8 cellular contexts compared by ENCODE assay signal in the genomic region with DNA sequence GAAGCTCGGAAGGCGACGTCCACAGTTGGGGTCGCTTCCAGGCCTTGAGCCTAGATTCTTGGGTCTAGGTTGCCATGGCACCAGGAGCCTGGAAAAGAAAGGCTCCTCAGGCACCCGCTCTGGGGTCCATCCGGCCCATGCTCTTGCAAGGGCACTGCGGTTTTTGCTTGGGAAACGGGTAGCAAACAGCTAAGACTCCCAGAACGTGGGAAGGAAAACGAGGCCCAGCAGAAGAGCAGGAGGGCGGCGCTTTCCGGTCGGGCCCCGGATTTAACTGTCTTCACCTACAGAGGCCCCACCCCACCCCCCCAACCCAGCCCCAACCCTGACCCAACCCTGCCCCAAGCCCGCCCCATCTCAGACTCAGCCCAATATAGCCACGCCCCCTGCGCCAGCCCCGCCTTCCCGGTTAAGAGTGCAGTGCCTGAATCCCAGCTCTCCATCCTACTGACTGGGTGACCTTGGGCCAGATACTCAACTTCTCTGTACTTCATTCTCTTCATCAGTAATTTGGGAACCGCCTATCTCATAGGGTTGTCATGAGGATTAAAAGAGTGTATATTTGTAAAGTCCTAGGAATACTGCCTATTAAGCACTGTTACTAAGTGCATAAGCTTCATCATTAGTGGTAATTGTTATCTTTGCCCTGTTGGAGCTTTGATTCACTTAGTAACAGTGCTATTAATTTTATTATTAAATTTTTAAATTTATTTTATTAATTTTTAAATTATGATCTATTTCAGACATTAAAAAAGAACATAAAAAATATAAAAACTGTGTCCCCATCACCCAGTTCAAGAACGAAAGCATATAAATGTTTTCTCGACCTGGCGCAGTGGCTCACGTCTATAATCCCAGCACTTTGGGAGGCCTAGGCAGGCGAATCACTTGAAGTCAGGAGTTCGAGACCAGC. TPM values are rescaled to one million over a fixed set of nuclear protein-coding genes. Genes with fewer than 3 reads are reported as not detected.
DNase-seq lines count a peak whose midpoint lies in the region; ATAC-seq and TF ChIP-seq lines count a peak whose summit lies in the region.

No MANE protein-coding gene starts in this region.

- no peak overlapping the region for H3K23ac ChIP-seq in trophoblast cell (ENCODE audit: low read length)

- DNase-seq in G401 (ENCODE audit: low spot score) (peak; percentile 7), NT2/D1 (ENCODE audit: low read depth, low spot score) (peak; percentile 80), cerebellar cortex (ENCODE audit: low spot score) (peak; percentile 43), trophoblast cell (peak in 1 of 2 donors; percentile 29), NCI-H510A (lab: John Stamatoyannopoulos, UW) (no peak), coronary artery (ENCODE audit: low spot score) (no peak)

- no peak overlapping the region for H3K4me3 ChIP-seq in NT2/D1 (ENCODE audit: insufficient read length, low read depth)
- H3K4me3 ChIP-seq in trophoblast cell (ENCODE audit: low read depth, low read length): no peak overlapping the region
- H3K4me3 ChIP-seq in coronary artery: no peak overlapping the region

- WGBS in trophoblast cell (ENCODE audit: extremely low coverage, insufficient coverage, insufficient read length): no CpG with 5 or more reads among the region's 27 CpGs

- H3K36me3 ChIP-seq in NT2/D1 (ENCODE audit: insufficient read depth, insufficient read length, low read length): no peaks in the 10 kb centered on the region
- no peaks in the 10 kb centered on the region for H3K36me3 ChIP-seq in trophoblast cell (ENCODE audit: control insufficient read depth in 1 of 2, insufficient read depth in 2 of 2, low read length in 2 of 2)

- no peak overlapping the region for H4K91ac ChIP-seq in trophoblast cell (ENCODE audit: low read depth, low read length)

- H2BK5ac ChIP-seq in trophoblast cell (ENCODE audit: low read depth, low read length, poor library complexity): peak overlapping the region; percentile 0

- TF ChIP-seq CTCF in coronary artery (IDR thresholded peaks at IDR 0.05): no peak

- H3K18ac ChIP-seq in trophoblast cell (ENCODE audit: low read length): no peak overlapping the region

- H4K12ac ChIP-seq in trophoblast cell (ENCODE audit: low read depth, low read length): no peak overlapping the region

- no peak overlapping the region for H2BK120ac ChIP-seq in trophoblast cell (ENCODE audit: insufficient read depth, low read length, poor library complexity)

- H3K27ac ChIP-seq in trophoblast cell (ENCODE audit: low read depth, low read length) (peak overlapping the region; percentile 1), coronary artery (no peak overlapping the region)

- H3K9ac ChIP-seq in NT2/D1 (ENCODE audit: insufficient read length, low read depth) (peak overlapping the region; percentile 65), trophoblast cell (ENCODE audit: low read length) (no peak overlapping the region)

- H3K79me2 ChIP-seq in trophoblast cell (ENCODE audit: control insufficient read depth, insufficient read depth, low read length, poor library complexity): peaks cover under 1% of the 10 kb centered on the region

- H2BK12ac ChIP-seq in trophoblast cell (ENCODE audit: low read length): no peak overlapping the region

- peaks cover 22% of the 10 kb centered on the region for H3K79me1 ChIP-seq in trophoblast cell (ENCODE audit: low read length)

- peaks cover 14% of the 10 kb centered on the region for H3K4me1 ChIP-seq in NT2/D1 (ENCODE audit: insufficient read depth, insufficient read length)
- H3K4me1 ChIP-seq in trophoblast cell (ENCODE audit: control insufficient read depth in 1 of 2, insufficient read depth in 2 of 2, low read length in 2 of 2): peaks cover 19 to 23% of the 10 kb centered on the region in 2 experiments

- in situ Hi-C loops in G401 (cut with HindIII; ENCODE audit: low sequenced_read_pairs): no loop called here

- no peaks in the 10 kb centered on the region for H3K27me3 ChIP-seq in NT2/D1 (ENCODE audit: insufficient read depth, insufficient read length)
- no peaks in the 10 kb centered on the region for H3K27me3 ChIP-seq in trophoblast cell (ENCODE audit: insufficient read depth, low read length)

- H3K4ac ChIP-seq in trophoblast cell (ENCODE audit: low read depth, low read length): no peak overlapping the region

- no peak overlapping the region for H3K14ac ChIP-seq in trophoblast cell (ENCODE audit: low read length)

- no peak overlapping the region for H3K4me2 ChIP-seq in trophoblast cell (ENCODE audit: low read length)

- no peaks in the 10 kb centered on the region for H3K9me3 ChIP-seq in NT2/D1 (ENCODE audit: insufficient read depth, low read length)
- H3K9me3 ChIP-seq in trophoblast cell (ENCODE audit: insufficient read depth, low read depth, low read length): peaks cover 3% of the 10 kb centered on the region

- ATAC-seq in GM19351 (IDR thresholded peaks at IDR 0.05; ENCODE audit: unreplicated experiment): no peak
- no peak for ATAC-seq in HG03378 (IDR thresholded peaks at IDR 0.05; ENCODE audit: unreplicated experiment)

- no peak overlapping the region for H2AFZ ChIP-seq in trophoblast cell (ENCODE audit: insufficient read depth, low read length, poor library complexity)

- no peak overlapping the region for H2AK5ac ChIP-seq in trophoblast cell (ENCODE audit: low read length)

- peak overlapping the region; percentile 25 for H4K8ac ChIP-seq in trophoblast cell (ENCODE audit: low read depth, low read length)

RNA-seq across cellular contexts. Expression of gene SMAD6, which starts 28.4 kb away (rescaled TPM):
- 84.0 and 102 TPM in 2 replicates for total RNA-seq in G401 (2014; rRNA removed; shearing (Covaris generic))
- polyA plus RNA-seq in trophoblast cell (2013): 29.5 and 30.6 TPM in 2 replicates

Comparison
In these comparisons a context has a peak if more than half of its experiments do, and no peak if none do; other contexts are left out.
1. DNase-seq: peak in G401 (single experiment), NT2/D1 (single experiment) and cerebellar cortex (single experiment); none in NCI-H510A (single experiment) and coronary artery (single experiment).